ENCODE assay signal across 12 cellular contexts in the genomic region with DNA sequence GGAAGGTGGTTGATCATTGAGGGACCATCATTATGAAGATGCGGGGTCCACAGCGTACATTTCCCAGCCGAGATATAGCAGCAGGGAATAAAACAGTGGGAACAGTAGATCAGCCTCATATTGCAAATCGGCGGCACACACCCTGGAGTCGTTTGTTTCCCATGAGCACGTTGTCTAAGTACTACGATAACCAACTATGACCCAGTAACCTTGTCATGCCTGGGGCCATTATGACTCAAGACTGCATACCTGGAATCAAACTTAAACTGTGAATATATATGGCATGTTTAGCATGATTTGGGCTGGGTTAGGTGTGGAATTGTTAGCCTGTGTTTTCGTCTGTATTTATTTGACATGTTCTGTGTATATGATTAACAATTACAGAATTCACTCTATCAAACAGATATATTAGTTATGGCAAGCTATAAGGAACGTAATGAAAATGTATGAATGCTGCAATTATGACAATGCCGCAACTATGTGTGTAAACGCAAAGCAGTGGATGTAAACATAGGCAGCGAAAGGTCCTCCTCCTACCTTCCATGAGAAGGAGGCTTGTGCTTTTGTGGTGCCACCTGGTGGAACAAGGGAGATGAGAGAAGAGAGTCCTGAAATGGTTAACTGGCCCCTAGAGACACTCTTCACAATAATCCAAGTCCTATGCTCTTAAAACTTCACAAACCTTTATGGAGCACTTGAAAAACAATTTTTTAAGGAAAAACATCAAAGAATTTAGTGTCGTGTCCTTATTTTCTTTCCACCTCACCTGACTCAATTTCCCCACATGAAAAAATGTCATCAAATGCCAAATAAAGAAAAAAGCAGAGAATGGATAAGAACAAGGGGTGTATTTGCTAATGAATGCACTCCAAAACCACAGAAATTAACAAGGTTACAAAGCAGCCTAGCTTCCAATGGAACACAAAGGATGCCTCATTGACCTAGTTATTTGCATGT. TPM values are rescaled to one million over a fixed set of nuclear protein-coding genes. Genes with fewer than 3 reads are reported as not detected.
A peak's percentile ranks its signal among the peaks of the same experiment; 100 is the strongest.
DNase-seq lines count a peak whose midpoint lies in the region; ATAC-seq, FAIRE-seq and TF ChIP-seq lines count a peak whose summit lies in the region.
"Had no signal": no experiment of that assay in that cellular context is flagged by ENCODE, and none has a peak within 500 bp of the region (broad histone marks: within the 10 kb centered on the region; RNA-seq: fewer than 3 reads in every experiment).

No MANE protein-coding gene starts in this region.

- H3K27me3 Mint-ChIP-seq in neural crest cell (ENCODE audit: low read depth) (no peaks in the 10 kb centered on the region), T-cell (peaks cover 0 to 3% of the 10 kb centered on the region in 2 donors)
- H3K27me3 Mint-ChIP-seq: activated naive CD8-positive, alpha-beta T cell treated with anti-CD3 and anti-CD28 coated beads, Interleukin-2, amount 10 ng/mL, durations not matched to agents 7 days and 5 days had no signal

- H3K4me3 Mint-ChIP-seq in neural crest cell (no peak overlapping the region), T-cell (no peak overlapping the region)
- H3K4me3 Mint-ChIP-seq: activated naive CD8-positive, alpha-beta T cell treated with anti-CD3 and anti-CD28 coated beads, Interleukin-2, amount 10 ng/mL, durations not matched to agents 7 days and 5 days; CD14-positive monocyte; nephron had no signal

- H3K36me3 ChIP-seq in WERI-Rb-1, result no peaks in the 10 kb centered on the region

- DNase-seq in NCI-H2171 treated with DMSO at 0.1 percent for 48 hours (lab: John Stamatoyannopoulos, UW), result peak; percentile 9
- DNase-seq in NCI-H2171 (lab: John Stamatoyannopoulos, UW), result no peak
- DNase-seq in HTR-8/SVneo (ENCODE audit: insufficient read length, low spot score), result peak; percentile 52
- DNase-seq in WERI-Rb-1, result peak; percentile 71
- DNase-seq in neural crest cell (ENCODE audit: low read depth, low spot score), result no peak
- no peak for DNase-seq in T-cell
- DNase-seq in medulla oblongata (ENCODE audit: extremely low spot score), result no peak
- DNase-seq: activated naive CD8-positive, alpha-beta T cell treated with anti-CD3 and anti-CD28 coated beads, Interleukin-2, amount 10 ng/mL, durations not matched to agents 7 days and 5 days; KG1 had no signal

- H3K36me3 Mint-ChIP-seq in neural crest cell (ENCODE audit: low read depth), result peaks cover 5% of the 10 kb centered on the region
- no peaks in the 10 kb centered on the region for H3K36me3 Mint-ChIP-seq in T-cell
- H3K36me3 Mint-ChIP-seq: activated naive CD8-positive, alpha-beta T cell treated with anti-CD3 and anti-CD28 coated beads, Interleukin-2, amount 10 ng/mL, durations not matched to agents 7 days and 5 days; CD14-positive monocyte had no signal

- peak; percentile 76 for FAIRE-seq in HTR-8/SVneo (lab: Jason Lieb, UNC)

- TF ChIP-seq CTCF in WERI-Rb-1 (IDR thresholded peaks at IDR 0.05; ENCODE audit: low read depth, low read length), result peak; percentile 82
- peak; percentile 50 for TF ChIP-seq CTCF in neural crest cell (conservative IDR thresholded peaks at IDR 0.05)

- H3K27me3 ChIP-seq in WERI-Rb-1 (ENCODE audit: insufficient read depth, low read depth, severe bottlenecking), result no peaks in the 10 kb centered on the region

- H3K27ac Mint-ChIP-seq in neural crest cell (ENCODE audit: unreplicated experiment) (no peak overlapping the region), T-cell (no peak overlapping the region)
- H3K27ac Mint-ChIP-seq: activated naive CD8-positive, alpha-beta T cell treated with anti-CD3 and anti-CD28 coated beads, Interleukin-2, amount 10 ng/mL, durations not matched to agents 7 days and 5 days; nephron had no signal

- H3K4me1 Mint-ChIP-seq in neural crest cell (peaks cover 19% of the 10 kb centered on the region), T-cell (no peaks in the 10 kb centered on the region)
- H3K4me1 Mint-ChIP-seq: activated naive CD8-positive, alpha-beta T cell treated with anti-CD3 and anti-CD28 coated beads, Interleukin-2, amount 10 ng/mL, durations not matched to agents 7 days and 5 days; CD14-positive monocyte had no signal

- ATAC-seq in T-cell (replicated peaks in 1 of 4) (no peak), HG03095 (IDR thresholded peaks at IDR 0.05; ENCODE audit: unreplicated experiment) (no peak)

- POLR2A ChIA-PET in T-cell (lab: Charles Lee), result no interaction called here

- CTCF ChIA-PET in T-cell (lab: Charles Lee), result no interaction called here

- H3K9me3 ChIP-seq in WERI-Rb-1 (ENCODE audit: severe bottlenecking), result no peaks in the 10 kb centered on the region

- no peak overlapping the region for H3K4me3 ChIP-seq in WERI-Rb-1 (ENCODE audit: low read depth, low read length)

- H3K9me3 Mint-ChIP-seq in neural crest cell (peaks cover 2% of the 10 kb centered on the region), T-cell (peaks cover 0 to 3% (median 3%) of the 10 kb centered on the region in 3 donors)
- H3K9me3 Mint-ChIP-seq: activated naive CD8-positive, alpha-beta T cell treated with anti-CD3 and anti-CD28 coated beads, Interleukin-2, amount 10 ng/mL, durations not matched to agents 7 days and 5 days; nephron had no signal

- no peak overlapping the region for H3K27ac ChIP-seq in WERI-Rb-1

RNA-seq across cellular contexts. Expression of a gene that starts 47.1 kb away (rescaled TPM):
- total RNA-seq in neural crest cell (30.3 and 31.9 TPM in 2 replicates), T-cell (1 to 10 TPM in 4 of 5 donors, under 1 TPM in 1; 0.60 to 5.1 (median 1.5) TPM)

Comparison
In these comparisons a context has a peak if more than half of its experiments do, and no peak if none do; other contexts are left out.
1. DNase-seq: peak in NCI-H2171 treated with DMSO at 0.1 percent for 48 hours (single experiment), HTR-8/SVneo (single experiment) and WERI-Rb-1 (single experiment); none in NCI-H2171 (single experiment), neural crest cell (single experiment), T-cell (0 of 34) and medulla oblongata (single experiment).